29 cellular contexts compared by ENCODE assay signal in genomic region chr1:201881617-201882016, GRCh38. TPM values are rescaled to one million over a fixed set of nuclear protein-coding genes. Genes with fewer than 3 reads are reported as not detected.
DNase-seq lines count a peak whose midpoint lies in the region; ATAC-seq and TF ChIP-seq lines count a peak whose summit lies in the region.
"Had no signal": no experiment of that assay in that cellular context is flagged by ENCODE, and none has a peak within 500 bp of the region (broad histone marks: within the 10 kb centered on the region; RNA-seq: fewer than 3 reads in every experiment).

No MANE protein-coding gene starts in this region.

- no peak overlapping the region for H3K4me3 ChIP-seq in PC-9
- H3K4me3 ChIP-seq: body of pancreas, esophagus squamous epithelium, HAP-1, heart left ventricle, lower lobe of right lung had no signal

- no peaks in the 10 kb centered on the region for H3K9me3 Mint-ChIP-seq in activated CD4-positive, alpha-beta T cell treated with anti-CD3 and anti-CD28 coated beads, Interleukin-2, amount 10 ng/mL, durations not matched to agents 24 days and 14 days
- H3K9me3 Mint-ChIP-seq in stimulated activated naive B cell treated with anti-CD40 and anti-IgM and Interleukin-4, amounts not matched to agents 10 μg/mL and 1 μg/mL and 100 μg/mL, for 72 hours, result no peaks in the 10 kb centered on the region
- H3K9me3 Mint-ChIP-seq: activated CD4-positive, alpha-beta memory T cell treated with anti-CD3 and anti-CD28 coated beads, Interleukin-2, amount 10 ng/mL, durations not matched to agents 7 days and 5 days; CD4-positive, alpha-beta memory T cell; naive thymus-derived CD8-positive, alpha-beta T cell; type B pancreatic cell had no signal

- H3K4me1 Mint-ChIP-seq in activated CD4-positive, alpha-beta T cell treated with anti-CD3 and anti-CD28 coated beads, Interleukin-2, amount 10 ng/mL, durations not matched to agents 24 days and 14 days, result peaks cover 2% of the 10 kb centered on the region
- peaks cover 13 to 34% of the 10 kb centered on the region in 2 donors for H3K4me1 Mint-ChIP-seq in stimulated activated naive B cell treated with anti-CD40 and anti-IgM and Interleukin-4, amounts not matched to agents 10 μg/mL and 1 μg/mL and 100 μg/mL, for 72 hours

- H3K9me3 ChIP-seq in PC-9 (ENCODE audit: insufficient read depth, low read depth), result no peaks in the 10 kb centered on the region
- H3K9me3 ChIP-seq: body of pancreas, esophagus squamous epithelium, HAP-1, heart left ventricle, lower lobe of right lung had no signal

- BruUV-seq in PC-9 (replicated peaks; lab: Mats Ljungman, UMichigan), result no TSS peak

- no peak overlapping the region for H3K4me2 ChIP-seq in PC-9

- no peak for ATAC-seq in stimulated activated naive B cell treated with anti-CD40 and anti-IgM and Interleukin-4, amounts not matched to agents 10 μg/mL and 1 μg/mL and 100 μg/mL, for 72 hours (replicated peaks)
- ATAC-seq in HG02852 (IDR thresholded peaks at IDR 0.05; ENCODE audit: unreplicated experiment), result no peak
- no peak for ATAC-seq in GM21526 (IDR thresholded peaks at IDR 0.05; ENCODE audit: low FRiP score, unreplicated experiment)
- ATAC-seq: body of pancreas; foreskin keratinocyte; heart left ventricle; lower lobe of right lung; naive thymus-derived CD8-positive, alpha-beta T cell; Right ventricle myocardium inferior had no signal

- H3K4me1 ChIP-seq in PC-9 (replicated peaks; ENCODE audit: insufficient read depth), result peaks cover 55% of the 10 kb centered on the region
- H3K4me1 ChIP-seq: HAP-1 had no signal

- no peaks in the 10 kb centered on the region for H3K79me2 ChIP-seq in PC-9 (ENCODE audit: low read depth)

- H3F3A ChIP-seq in PC-9 (ENCODE audit: insufficient read depth, low read depth), result peaks cover 62% of the 10 kb centered on the region

- no peak overlapping the region for H2AFZ ChIP-seq in PC-9

- H3K4me3 Mint-ChIP-seq in activated CD4-positive, alpha-beta T cell treated with anti-CD3 and anti-CD28 coated beads, Interleukin-2, amount 10 ng/mL, durations not matched to agents 24 days and 14 days, result no peak overlapping the region
- no peak overlapping the region for H3K4me3 Mint-ChIP-seq in stimulated activated naive B cell treated with anti-CD40 and anti-IgM and Interleukin-4, amounts not matched to agents 10 μg/mL and 1 μg/mL and 100 μg/mL, for 72 hours
- H3K4me3 Mint-ChIP-seq: activated CD4-positive, alpha-beta memory T cell treated with anti-CD3 and anti-CD28 coated beads, Interleukin-2, amount 10 ng/mL, durations not matched to agents 7 days and 5 days; CD4-positive, alpha-beta memory T cell; naive thymus-derived CD8-positive, alpha-beta T cell; type B pancreatic cell had no signal

- TF ChIP-seq CTCF in PC-9 (conservative IDR thresholded peaks at IDR 0.05), result no peak

- intact Hi-C loops in activated CD4-positive, alpha-beta T cell treated with anti-CD3 and anti-CD28 coated beads, Interleukin-2, amount 10 ng/mL, durations not matched to agents 24 days and 14 days (cut with micrococcal nuclease), result no loop called here
- intact Hi-C loops in PC-9 (cut with micrococcal nuclease; ENCODE audit: unreplicated experiment), result no loop called here

- no peaks in the 10 kb centered on the region for H4K20me1 ChIP-seq in PC-9 (ENCODE audit: insufficient read depth)

- H3K36me3 ChIP-seq in PC-9 (ENCODE audit: low read depth), result no peaks in the 10 kb centered on the region
- H3K36me3 ChIP-seq: lower lobe of right lung had no signal

- no peak for DNase-seq in activated CD4-positive, alpha-beta T cell treated with anti-CD3 and anti-CD28 coated beads, Interleukin-2, amount 10 ng/mL, durations not matched to agents 24 days and 14 days
- DNase-seq in activated CD4-positive, alpha-beta T cell treated with anti-CD3 and anti-CD28 coated beads, Interleukin-2, amount 50 U/mL, for 1 hour, result no peak
- no peak for DNase-seq in PC-9
- DNase-seq in iPS-NIHi7 (ENCODE audit: extremely low spot score), result peak; percentile 38
- no peak for DNase-seq in stimulated activated naive B cell treated with anti-CD40 and anti-IgM and Interleukin-4, amounts not matched to agents 10 μg/mL and 1 μg/mL and 100 μg/mL, for 72 hours
- DNase-seq in AG08395 (ENCODE audit: low spot score), result no peak
- DNase-seq: activated CD4-positive, alpha-beta memory T cell treated with anti-CD3 and anti-CD28 coated beads, Interleukin-2, amount 10 ng/mL, durations not matched to agents 7 days and 5 days; activated naive CD4-positive, alpha-beta T cell treated with anti-CD3 and anti-CD28 coated beads, Interleukin-2, amount 50 U/mL, for 16 hours; body of pancreas; CD4-positive, alpha-beta memory T cell; cerebellar nuclear complex; DND-41; esophagus squamous epithelium; foreskin keratinocyte; heart left ventricle; lower lobe of right lung; naive thymus-derived CD8-positive, alpha-beta T cell; NCI-H1417 treated with DMSO at 0.1 percent for 48 hours; NCI-H2029 treated with DMSO at 0.1 percent for 48 hours; NCI-H524 treated with DMSO at 0.1 percent for 48 hours; stimulated activated CD4-positive, alpha-beta T cell treated with anti-CD3 and anti-CD28 coated beads, Interleukin-15, amount 100 ng/mL, for 24 hours; stimulated activated CD4-positive, alpha-beta T cell treated with anti-CD3 and anti-CD28 coated beads, Interleukin-4, amount 100 ng/mL, for 4 hours; substantia nigra; T-helper 2 cell had no signal

- H3K36me3 Mint-ChIP-seq in activated CD4-positive, alpha-beta T cell treated with anti-CD3 and anti-CD28 coated beads, Interleukin-2, amount 10 ng/mL, durations not matched to agents 24 days and 14 days (ENCODE audit: low read depth), result peaks cover 13% of the 10 kb centered on the region
- H3K36me3 Mint-ChIP-seq in stimulated activated naive B cell treated with anti-CD40 and anti-IgM and Interleukin-4, amounts not matched to agents 10 μg/mL and 1 μg/mL and 100 μg/mL, for 72 hours, result peaks cover 6 to 13% of the 10 kb centered on the region in 2 donors

- no peaks in the 10 kb centered on the region for H3K27me3 Mint-ChIP-seq in activated CD4-positive, alpha-beta T cell treated with anti-CD3 and anti-CD28 coated beads, Interleukin-2, amount 10 ng/mL, durations not matched to agents 24 days and 14 days
- H3K27me3 Mint-ChIP-seq in stimulated activated naive B cell treated with anti-CD40 and anti-IgM and Interleukin-4, amounts not matched to agents 10 μg/mL and 1 μg/mL and 100 μg/mL, for 72 hours, result peaks cover 3 to 5% of the 10 kb centered on the region in 2 donors
- H3K27me3 Mint-ChIP-seq: naive thymus-derived CD8-positive, alpha-beta T cell had no signal

- peak overlapping the region; percentile 14 for H3K27ac Mint-ChIP-seq in activated CD4-positive, alpha-beta T cell treated with anti-CD3 and anti-CD28 coated beads, Interleukin-2, amount 10 ng/mL, durations not matched to agents 24 days and 14 days
- peak overlapping the region; percentile 62 for H3K27ac Mint-ChIP-seq in stimulated activated naive B cell treated with anti-CD40 and anti-IgM and Interleukin-4, amounts not matched to agents 10 μg/mL and 1 μg/mL and 100 μg/mL, for 72 hours
- H3K27ac Mint-ChIP-seq: activated CD4-positive, alpha-beta memory T cell treated with anti-CD3 and anti-CD28 coated beads, Interleukin-2, amount 10 ng/mL, durations not matched to agents 7 days and 5 days; naive thymus-derived CD8-positive, alpha-beta T cell; type B pancreatic cell had no signal

- no peaks in the 10 kb centered on the region for H3K9me2 ChIP-seq in PC-9 (ENCODE audit: insufficient read depth)

- peak overlapping the region; percentile 96 for H3K27ac ChIP-seq in PC-9
- H3K27ac ChIP-seq: body of pancreas, foreskin keratinocyte, lower lobe of right lung had no signal

- POLR2A ChIA-PET in PC-9 (lab: Charles Lee; ENCODE audit: unreplicated experiment), result no interaction called here

- H3K27me3 ChIP-seq in PC-9 (ENCODE audit: insufficient read depth, low read depth), result no peaks in the 10 kb centered on the region
- H3K27me3 ChIP-seq: body of pancreas, esophagus squamous epithelium, foreskin keratinocyte, heart left ventricle had no signal

- CTCF ChIA-PET in PC-9 (lab: Charles Lee), result no interaction called here

RNA-seq across cellular contexts. Expression of gene SHISA4, which starts 7.1 kb away (rescaled TPM):
- total RNA-seq in activated CD4-positive, alpha-beta T cell treated with anti-CD3 and anti-CD28 coated beads, Interleukin-2, amount 10 ng/mL, durations not matched to agents 24 days and 14 days, result 0.38 and 0.77 TPM in 2 replicates
- total RNA-seq in PC-9 (2021), result 22.4 and 28.6 TPM in 2 replicates

RNA-seq across cellular contexts. Expression of gene IPO9, which starts 52.7 kb away (rescaled TPM):
- total RNA-seq in activated CD4-positive, alpha-beta T cell treated with anti-CD3 and anti-CD28 coated beads, Interleukin-2, amount 10 ng/mL, durations not matched to agents 24 days and 14 days, result 66.3 and 75.5 TPM in 2 replicates
- 67.3 and 76.2 TPM in 2 replicates for total RNA-seq in PC-9 (2021)

Comparison
In these comparisons a context has a peak if more than half of its experiments do, and no peak if none do; other contexts are left out.
1. RNA of gene SHISA4, which starts 7.1 kb away (total RNA-seq): 22.4 to 28.6 TPM in PC-9; 0.38 to 0.77 TPM in activated CD4-positive, alpha-beta T cell treated with anti-CD3 and anti-CD28 coated beads, Interleukin-2, amount 10 ng/mL, durations not matched to agents 24 days and 14 days; every median in the first group is over 10 times any median in the second.